9 cellular contexts compared by ENCODE assay signal in genomic region chr16:3158014-3158497, GRCh38. TPM values are rescaled to one million over a fixed set of nuclear protein-coding genes. Genes with fewer than 3 reads are reported as not detected.
A peak's percentile ranks its signal among the peaks of the same experiment; 100 is the strongest.
DNase-seq lines count a peak whose midpoint lies in the region; TF ChIP-seq lines count a peak whose summit lies in the region.
"Had no signal": no experiment of that assay in that cellular context is flagged by ENCODE, and none has a peak within 500 bp of the region (broad histone marks: within the 10 kb centered on the region; RNA-seq: fewer than 3 reads in every experiment).

No MANE protein-coding gene starts in this region.

- H3K36me3 ChIP-seq in SK-N-MC (ENCODE audit: insufficient read depth, low read length) (no peaks in the 10 kb centered on the region), fibroblast of lung (ENCODE audit: control insufficient read depth, insufficient read depth, low read length) (no peaks in the 10 kb centered on the region)

- peak overlapping the region; percentile 65 for H2AFZ ChIP-seq in fibroblast of lung (ENCODE audit: low read length)

- H3K4me1 ChIP-seq in fibroblast of lung (ENCODE audit: control insufficient read depth, extremely low read depth, insufficient read depth, low read length) = peaks cover 3% of the 10 kb centered on the region

- H3K27me3 Mint-ChIP-seq in activated T-cell treated with anti-CD3 and anti-CD28 coated beads, Interleukin-2, amount 50 U/mL, for 24 hours = peaks cover 8% of the 10 kb centered on the region
- H3K27me3 Mint-ChIP-seq in osteocyte (ENCODE audit: unreplicated experiment) = no peaks in the 10 kb centered on the region

- no peak for TF ChIP-seq CTCF in fibroblast of lung (conservative IDR thresholded peaks at IDR 0.05 in 1 of 2, IDR thresholded peaks at IDR 0.05 in 1 of 2; ENCODE audit: low read depth in 1 of 2, low read length in 2 of 2)
- no peak for TF ChIP-seq CTCF in osteocyte (IDR thresholded peaks at IDR 0.05)

- no peaks in the 10 kb centered on the region for H3K9me3 ChIP-seq in SK-N-MC (ENCODE audit: low read depth, low read length)
- H3K9me3 ChIP-seq in fibroblast of lung (ENCODE audit: control insufficient read depth, insufficient read depth, low read depth, low read length) = no peaks in the 10 kb centered on the region

- peaks cover 28% of the 10 kb centered on the region for H3K4me1 Mint-ChIP-seq in activated T-cell treated with anti-CD3 and anti-CD28 coated beads, Interleukin-2, amount 50 U/mL, for 24 hours (ENCODE audit: low read depth)
- H3K4me1 Mint-ChIP-seq in osteocyte (ENCODE audit: unreplicated experiment) = peaks cover 21% of the 10 kb centered on the region

- peak overlapping the region; percentile 91 for H3K4me2 ChIP-seq in fibroblast of lung (ENCODE audit: extremely low read depth, insufficient read depth, low read length)

- no peak for DNase-seq in activated T-cell treated with anti-CD3 and anti-CD28 coated beads, Interleukin-2, amount 50 U/mL, for 24 hours
- DNase-seq in activated T-cell treated with anti-CD3 and anti-CD28 coated beads for 4 hours = no peak
- DNase-seq in SK-N-MC (ENCODE audit: low read depth, low spot score) = no peak
- DNase-seq in fibroblast of lung (ENCODE audit: low read depth in 2 of 2) = no peak
- no peak for DNase-seq in osteocyte (ENCODE audit: extremely low spot score, unreplicated experiment)
- no peak for DNase-seq in KG1 (lab: John Stamatoyannopoulos, UW)
- DNase-seq in SKM-1 (lab: John Stamatoyannopoulos, UW; ENCODE audit: unreplicated experiment) = no peak
- no peak for DNase-seq in T1000 (lab: John Stamatoyannopoulos, UW)

- H4K20me1 ChIP-seq in fibroblast of lung (ENCODE audit: control insufficient read depth, extremely low read depth, insufficient read depth, low read length) = no peaks in the 10 kb centered on the region

- peak overlapping the region; percentile 77 for H3K4me3 Mint-ChIP-seq in activated T-cell treated with anti-CD3 and anti-CD28 coated beads, Interleukin-2, amount 50 U/mL, for 24 hours
- H3K4me3 Mint-ChIP-seq in osteocyte (ENCODE audit: unreplicated experiment) = peak overlapping the region; percentile 80

- H3K9ac ChIP-seq in SK-N-MC (ENCODE audit: insufficient read length) (peak overlapping the region; percentile 66), fibroblast of lung (ENCODE audit: insufficient read depth, low read length) (peak overlapping the region; percentile 51)

- H3K27ac ChIP-seq in SK-N-MC (no peak overlapping the region), fibroblast of lung (ENCODE audit: insufficient read depth, low read length) (peak overlapping the region; percentile 30)

- H3K9me3 Mint-ChIP-seq in activated T-cell treated with anti-CD3 and anti-CD28 coated beads, Interleukin-2, amount 50 U/mL, for 24 hours = no peaks in the 10 kb centered on the region
- H3K9me3 Mint-ChIP-seq in osteocyte (ENCODE audit: unreplicated experiment) = no peaks in the 10 kb centered on the region

- peak overlapping the region; percentile 84 for H3K27ac Mint-ChIP-seq in activated T-cell treated with anti-CD3 and anti-CD28 coated beads, Interleukin-2, amount 50 U/mL, for 24 hours
- peak overlapping the region; percentile 77 for H3K27ac Mint-ChIP-seq in osteocyte (ENCODE audit: unreplicated experiment)

- H3K79me2 ChIP-seq in fibroblast of lung (ENCODE audit: control insufficient read depth, insufficient read depth, low read length) = no peaks in the 10 kb centered on the region

- peak overlapping the region; percentile 83 for H3K4me3 ChIP-seq in SK-N-MC
- H3K4me3 ChIP-seq in fibroblast of lung (replicated peaks in 1 of 4; ENCODE audit: control extremely low read depth in 1 of 4, insufficient read depth in 1 of 4, low read depth in 3 of 4, low read length in 4 of 4) = peak overlapping the region; percentile 72 to 76 (median 74)

- peaks cover 5% of the 10 kb centered on the region for H3K36me3 Mint-ChIP-seq in activated T-cell treated with anti-CD3 and anti-CD28 coated beads, Interleukin-2, amount 50 U/mL, for 24 hours (ENCODE audit: low read depth)
- no peaks in the 10 kb centered on the region for H3K36me3 Mint-ChIP-seq in osteocyte (ENCODE audit: unreplicated experiment)

- H3K27me3 ChIP-seq in fibroblast of lung (ENCODE audit: control insufficient read depth, insufficient read depth, low read length) = no peaks in the 10 kb centered on the region

RNA-seq across cellular contexts. Expression of gene ZNF213, which starts 23.2 kb away (rescaled TPM):
- total RNA-seq in fibroblast of lung = 5.9 and 8.8 TPM in 2 replicates
- 0.43 and 0.52 TPM in 2 replicates for polyA plus RNA-seq in fibroblast of lung
- 4.4 and 6.5 TPM in 2 replicates for polyA plus RNA-seq in fibroblast of lung (2012)
- 5.7 and 7.7 TPM in 2 replicates for polyA minus RNA-seq in fibroblast of lung (ENCODE audit: low replicate concordance)
- 13.4 and 14.3 TPM in 2 replicates for total RNA-seq in osteocyte

RNA-seq across cellular contexts. Expression of gene OR1F1, which starts 29.9 kb away (rescaled TPM):
- total RNA-seq in fibroblast of lung = not detected in 2 replicates
- 0.07 and 0.23 TPM in 2 replicates for polyA plus RNA-seq in fibroblast of lung
- not detected in 2 replicates for polyA plus RNA-seq in fibroblast of lung (2012)
- 4.1 TPM in 1 of 2 replicates, not detected in the other for polyA minus RNA-seq in fibroblast of lung (ENCODE audit: low replicate concordance)
- total RNA-seq in osteocyte = not detected in 2 replicates
- total RNA-seq: glomerular endothelial cell had no signal

RNA-seq across cellular contexts. Expression of gene ZNF205, which starts 45.7 kb away (rescaled TPM):
- total RNA-seq in fibroblast of lung (16.0 and 16.4 TPM in 2 replicates), osteocyte (14.8 and 15.9 TPM in 2 replicates)
- polyA plus RNA-seq in fibroblast of lung = 3.4 and 4.4 TPM in 2 replicates
- polyA plus RNA-seq in fibroblast of lung (2012) = 7.9 and 8.4 TPM in 2 replicates
- polyA minus RNA-seq in fibroblast of lung (ENCODE audit: low replicate concordance) = 1.3 and 3.1 TPM in 2 replicates

RNA-seq across cellular contexts. Expression of gene ZSCAN10, which starts 59.0 kb away (rescaled TPM):
- not detected in 2 replicates for total RNA-seq in fibroblast of lung
- 0.02 TPM in 1 of 2 replicates, not detected in the other for polyA plus RNA-seq in fibroblast of lung
- polyA plus RNA-seq in fibroblast of lung (2012) = not detected in 2 replicates
- polyA minus RNA-seq in fibroblast of lung (ENCODE audit: low replicate concordance) = not detected in 2 replicates
- total RNA-seq in osteocyte = not detected in 2 replicates
- total RNA-seq: glomerular endothelial cell had no signal
